In the genomic region with DNA sequence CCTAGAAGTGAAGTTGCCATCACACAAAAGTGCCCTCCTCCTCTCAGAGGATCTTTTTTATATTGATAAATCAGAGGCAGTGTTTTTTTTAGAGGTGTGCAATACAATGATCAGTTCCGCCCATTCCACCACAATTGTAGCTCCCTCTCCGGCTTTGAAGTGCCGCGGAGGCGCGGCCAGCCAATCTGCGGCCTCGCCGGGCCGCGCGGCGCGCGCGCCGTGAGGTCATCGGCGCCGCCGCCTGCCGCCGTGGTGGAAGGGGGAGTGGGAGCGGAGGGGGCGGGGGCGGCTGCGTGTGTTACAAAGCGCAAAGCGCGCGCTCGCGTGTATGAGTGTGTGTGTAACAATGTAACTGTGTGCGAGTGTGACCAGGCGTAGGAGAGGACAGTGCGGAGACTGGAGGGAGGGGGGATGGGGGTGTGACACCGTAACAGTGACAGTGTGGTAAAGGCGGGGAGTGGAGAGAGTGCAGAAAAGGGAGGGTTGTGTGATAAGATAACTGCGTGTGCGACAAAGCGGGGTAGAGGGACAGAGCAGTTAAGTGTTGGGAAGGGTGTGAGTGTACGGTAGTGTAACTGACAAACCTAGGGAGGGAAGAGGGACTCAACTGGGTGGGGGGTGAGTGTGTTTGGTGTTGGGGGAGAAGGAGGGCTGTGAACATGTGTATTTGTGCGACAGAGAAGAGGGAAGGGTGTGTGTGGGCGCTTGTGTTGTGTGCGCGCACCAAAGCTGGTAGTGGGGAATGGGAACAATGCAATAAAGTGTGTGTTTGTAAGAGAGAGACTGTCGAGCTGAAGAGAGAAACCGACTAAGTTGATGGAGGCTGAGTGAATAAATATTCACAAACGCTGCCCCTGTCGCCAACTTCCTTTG, we compare ENCODE assay signal across 1 cellular context.
TF ChIP-seq lines count a peak whose summit lies in the region.

A gene (minus strand): TSS at position 108 of the 873 bp plus-strand sequence. CDS start 88 bp downstream, at position 20.

TF ChIP-seq in HEK293, 187 proteins besides CTCF, POLR2A, EP300 and RAD21 (continued from another document and continues in another):
- TF ChIP-seq ZEB2 (tag by site-specific recombination; IDR thresholded peaks at IDR 0.05) (peak; percentile 39; the same call in 1 of the 2 replicates), GLIS2 (tag by site-specific recombination; IDR thresholded peaks at IDR 0.05) (0 out of 2 replicates have a peak, but pooled peaks have one; percentile 53), ZNF843 (tag by site-specific recombination; IDR thresholded peaks at IDR 0.05) (peak; percentile 60), ZNF366 (tag by site-specific recombination; conservative IDR thresholded peaks at IDR 0.05) (peak; percentile 92), KLF16 (tag by site-specific recombination; IDR thresholded peaks at IDR 0.05) (peak; percentile 74), OVOL3 (tag by site-specific recombination; IDR thresholded peaks at IDR 0.05) (no peak), WT1 (tag by site-specific recombination; IDR thresholded peaks at IDR 0.05) (peak; percentile 83), ZSCAN30 (tag by site-specific recombination; IDR thresholded peaks at IDR 0.05) (peak; percentile 33; the same call in 1 of the 2 replicates), PRDM1 (tag by site-specific recombination; IDR thresholded peaks at IDR 0.05) (peak; percentile 97), ZNF549 (tag by site-specific recombination; IDR thresholded peaks at IDR 0.05) (no peak), ZNF391 (tag by site-specific recombination; IDR thresholded peaks at IDR 0.05; ENCODE audit: borderline replicate concordance, low read depth) (0 out of 2 replicates have a peak, but pooled peaks have one; percentile 44), BCL11A (tag by site-specific recombination; IDR thresholded peaks at IDR 0.05; ENCODE audit: low read depth) (0 out of 2 replicates have a peak, but pooled peaks have one; percentile 34), ZBTB21 (tag by site-specific recombination; IDR thresholded peaks at IDR 0.05) (peak; percentile 48; the same call in 1 of the 2 replicates), GLIS1 (tag by site-specific recombination; IDR thresholded peaks at IDR 0.05) (peak; percentile 26; the same call in 1 of the 2 replicates), BCL11B (tag by site-specific recombination; IDR thresholded peaks at IDR 0.05; ENCODE audit: low read depth) (0 out of 2 replicates have a peak, but pooled peaks have one; percentile 18), ZBTB7A (tag by site-specific recombination; IDR thresholded peaks at IDR 0.05; ENCODE audit: low read depth) (peak; percentile 50; the same call in 1 of the 2 replicates), ZNF37A (tag by site-specific recombination; IDR thresholded peaks at IDR 0.05) (0 out of 2 replicates have a peak, but pooled peaks have one; percentile 8), SP3 (tag by site-specific recombination; IDR thresholded peaks at IDR 0.05) (peak; percentile 48; the same call in 1 of the 2 replicates), ZFHX2 (tag by site-specific recombination; conservative IDR thresholded peaks at IDR 0.05) (peak; percentile 93), ZNF548 (tag by site-specific recombination; IDR thresholded peaks at IDR 0.05) (0 out of 2 replicates have a peak, but pooled peaks have one; percentile 34), TCF7L2 (IDR thresholded peaks at IDR 0.05; ENCODE audit: borderline replicate concordance, low read depth, low read length) (peak; percentile 99), ZNF211 (tag by site-specific recombination; IDR thresholded peaks at IDR 0.05; ENCODE audit: low read depth) (no peak), ZBTB1 (tag by site-specific recombination; IDR thresholded peaks at IDR 0.05) (no peak), ZXDB (tag by site-specific recombination; IDR thresholded peaks at IDR 0.05) (peak; percentile 69), YY2 (tag by site-specific recombination; IDR thresholded peaks at IDR 0.05) (no peak), ZFP37 (tag by site-specific recombination; IDR thresholded peaks at IDR 0.05) (peak; percentile 82; the same call in 1 of the 2 replicates), ZNF324 (tag by site-specific recombination; IDR thresholded peaks at IDR 0.05) (0 out of 2 replicates have a peak, but pooled peaks have one; percentile 65), ZNF776 (tag by site-specific recombination; IDR thresholded peaks at IDR 0.05; ENCODE audit: borderline replicate concordance) (no peak)
- TF ChIP-seq, protein P1, sequence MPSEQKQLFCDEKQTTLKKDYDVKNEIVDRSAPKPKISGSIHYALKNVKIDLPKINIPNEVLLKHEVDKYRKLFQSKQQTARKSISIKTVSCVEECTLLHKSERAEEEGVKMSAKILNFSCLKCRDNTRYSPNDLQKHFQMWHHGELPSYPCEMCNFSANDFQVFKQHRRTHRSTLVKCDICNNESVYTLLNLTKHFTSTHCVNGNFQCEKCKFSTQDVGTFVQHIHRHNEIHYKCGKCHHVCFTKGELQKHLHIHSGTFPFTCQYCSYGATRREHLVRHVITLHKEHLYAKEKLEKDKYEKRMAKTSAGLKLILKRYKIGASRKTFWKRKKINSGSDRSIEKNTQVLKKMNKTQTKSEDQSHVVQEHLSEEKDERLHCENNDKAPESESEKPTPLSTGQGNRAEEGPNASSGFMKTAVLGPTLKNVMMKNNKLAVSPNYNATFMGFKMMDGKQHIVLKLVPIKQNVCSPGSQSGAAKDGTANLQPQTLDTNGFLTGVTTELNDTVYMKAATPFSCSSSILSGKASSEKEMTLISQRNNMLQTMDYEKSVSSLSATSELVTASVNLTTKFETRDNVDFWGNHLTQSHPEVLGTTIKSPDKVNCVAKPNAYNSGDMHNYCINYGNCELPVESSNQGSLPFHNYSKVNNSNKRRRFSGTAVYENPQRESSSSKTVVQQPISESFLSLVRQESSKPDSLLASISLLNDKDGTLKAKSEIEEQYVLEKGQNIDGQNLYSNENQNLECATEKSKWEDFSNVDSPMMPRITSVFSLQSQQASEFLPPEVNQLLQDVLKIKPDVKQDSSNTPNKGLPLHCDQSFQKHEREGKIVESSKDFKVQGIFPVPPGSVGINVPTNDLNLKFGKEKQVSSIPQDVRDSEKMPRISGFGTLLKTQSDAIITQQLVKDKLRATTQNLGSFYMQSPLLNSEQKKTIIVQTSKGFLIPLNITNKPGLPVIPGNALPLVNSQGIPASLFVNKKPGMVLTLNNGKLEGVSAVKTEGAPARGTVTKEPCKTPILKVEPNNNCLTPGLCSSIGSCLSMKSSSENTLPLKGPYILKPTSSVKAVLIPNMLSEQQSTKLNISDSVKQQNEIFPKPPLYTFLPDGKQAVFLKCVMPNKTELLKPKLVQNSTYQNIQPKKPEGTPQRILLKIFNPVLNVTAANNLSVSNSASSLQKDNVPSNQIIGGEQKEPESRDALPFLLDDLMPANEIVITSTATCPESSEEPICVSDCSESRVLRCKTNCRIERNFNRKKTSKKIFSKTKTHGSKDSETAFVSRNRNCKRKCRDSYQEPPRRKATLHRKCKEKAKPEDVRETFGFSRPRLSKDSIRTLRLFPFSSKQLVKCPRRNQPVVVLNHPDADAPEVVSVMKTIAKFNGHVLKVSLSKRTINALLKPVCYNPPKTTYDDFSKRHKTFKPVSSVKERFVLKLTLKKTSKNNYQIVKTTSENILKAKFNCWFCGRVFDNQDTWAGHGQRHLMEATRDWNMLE (tag by site-specific recombination; conservative IDR thresholded peaks at IDR 0.05; ENCODE audit: low read depth), result no peak
- TF ChIP-seq, protein P2, sequence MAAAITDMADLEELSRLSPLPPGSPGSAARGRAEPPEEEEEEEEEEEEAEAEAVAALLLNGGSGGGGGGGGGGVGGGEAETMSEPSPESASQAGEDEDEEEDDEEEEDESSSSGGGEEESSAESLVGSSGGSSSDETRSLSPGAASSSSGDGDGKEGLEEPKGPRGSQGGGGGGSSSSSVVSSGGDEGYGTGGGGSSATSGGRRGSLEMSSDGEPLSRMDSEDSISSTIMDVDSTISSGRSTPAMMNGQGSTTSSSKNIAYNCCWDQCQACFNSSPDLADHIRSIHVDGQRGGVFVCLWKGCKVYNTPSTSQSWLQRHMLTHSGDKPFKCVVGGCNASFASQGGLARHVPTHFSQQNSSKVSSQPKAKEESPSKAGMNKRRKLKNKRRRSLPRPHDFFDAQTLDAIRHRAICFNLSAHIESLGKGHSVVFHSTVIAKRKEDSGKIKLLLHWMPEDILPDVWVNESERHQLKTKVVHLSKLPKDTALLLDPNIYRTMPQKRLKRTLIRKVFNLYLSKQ (tag by site-specific recombination; IDR thresholded peaks at IDR 0.05; ENCODE audit: borderline replicate concordance), result no peak
- TF ChIP-seq, protein P3, sequence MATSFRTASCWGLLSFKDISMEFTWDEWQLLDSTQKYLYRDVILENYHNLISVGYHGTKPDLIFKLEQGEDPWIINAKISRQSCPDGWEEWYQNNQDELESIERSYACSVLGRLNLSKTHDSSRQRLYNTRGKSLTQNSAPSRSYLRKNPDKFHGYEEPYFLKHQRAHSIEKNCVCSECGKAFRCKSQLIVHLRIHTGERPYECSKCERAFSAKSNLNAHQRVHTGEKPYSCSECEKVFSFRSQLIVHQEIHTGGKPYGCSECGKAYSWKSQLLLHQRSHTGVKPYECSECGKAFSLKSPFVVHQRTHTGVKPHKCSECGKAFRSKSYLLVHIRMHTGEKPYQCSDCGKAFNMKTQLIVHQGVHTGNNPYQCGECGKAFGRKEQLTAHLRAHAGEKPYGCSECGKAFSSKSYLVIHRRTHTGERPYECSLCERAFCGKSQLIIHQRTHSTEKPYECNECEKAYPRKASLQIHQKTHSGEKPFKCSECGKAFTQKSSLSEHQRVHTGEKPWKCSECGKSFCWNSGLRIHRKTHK (tag by site-specific recombination; IDR thresholded peaks at IDR 0.05), result no peak
- TF ChIP-seq, protein P4, sequence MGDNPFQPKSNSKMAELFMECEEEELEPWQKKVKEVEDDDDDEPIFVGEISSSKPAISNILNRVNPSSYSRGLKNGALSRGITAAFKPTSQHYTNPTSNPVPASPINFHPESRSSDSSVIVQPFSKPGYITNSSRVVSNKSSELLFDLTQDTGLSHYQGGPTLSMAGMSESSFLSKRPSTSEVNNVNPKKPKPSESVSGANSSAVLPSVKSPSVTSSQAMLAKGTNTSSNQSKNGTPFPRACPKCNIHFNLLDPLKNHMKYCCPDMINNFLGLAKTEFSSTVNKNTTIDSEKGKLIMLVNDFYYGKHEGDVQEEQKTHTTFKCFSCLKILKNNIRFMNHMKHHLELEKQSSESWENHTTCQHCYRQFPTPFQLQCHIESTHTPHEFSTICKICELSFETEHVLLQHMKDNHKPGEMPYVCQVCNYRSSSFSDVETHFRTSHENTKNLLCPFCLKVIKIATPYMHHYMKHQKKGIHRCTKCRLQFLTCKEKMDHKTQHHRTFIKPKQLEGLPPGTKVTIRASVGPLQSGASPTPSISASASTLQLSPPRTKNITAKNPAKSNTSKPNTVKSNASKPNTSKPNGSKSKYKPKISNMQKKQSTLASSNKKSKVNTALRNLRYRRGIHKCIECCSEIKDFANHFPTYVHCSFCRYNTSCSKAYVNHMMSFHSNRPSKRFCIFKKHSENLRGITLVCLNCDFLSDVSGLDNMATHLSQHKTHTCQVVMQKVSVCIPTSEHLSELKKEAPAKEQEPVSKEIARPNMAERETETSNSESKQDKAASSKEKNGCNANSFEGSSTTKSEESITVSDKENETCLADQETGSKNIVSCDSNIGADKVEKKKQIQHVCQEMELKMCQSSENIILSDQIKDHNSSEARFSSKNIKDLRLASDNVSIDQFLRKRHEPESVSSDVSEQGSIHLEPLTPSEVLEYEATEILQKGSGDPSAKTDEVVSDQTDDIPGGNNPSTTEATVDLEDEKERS (tag by site-specific recombination; IDR thresholded peaks at IDR 0.05), result no peak
- TF ChIP-seq, protein P5, sequence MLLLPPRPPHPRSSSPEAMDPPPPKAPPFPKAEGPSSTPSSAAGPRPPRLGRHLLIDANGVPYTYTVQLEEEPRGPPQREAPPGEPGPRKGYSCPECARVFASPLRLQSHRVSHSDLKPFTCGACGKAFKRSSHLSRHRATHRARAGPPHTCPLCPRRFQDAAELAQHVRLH (tag by site-specific recombination; IDR thresholded peaks at IDR 0.05), result peak; percentile 51; the same call in 1 of the 2 replicates
- TF ChIP-seq, protein P6, sequence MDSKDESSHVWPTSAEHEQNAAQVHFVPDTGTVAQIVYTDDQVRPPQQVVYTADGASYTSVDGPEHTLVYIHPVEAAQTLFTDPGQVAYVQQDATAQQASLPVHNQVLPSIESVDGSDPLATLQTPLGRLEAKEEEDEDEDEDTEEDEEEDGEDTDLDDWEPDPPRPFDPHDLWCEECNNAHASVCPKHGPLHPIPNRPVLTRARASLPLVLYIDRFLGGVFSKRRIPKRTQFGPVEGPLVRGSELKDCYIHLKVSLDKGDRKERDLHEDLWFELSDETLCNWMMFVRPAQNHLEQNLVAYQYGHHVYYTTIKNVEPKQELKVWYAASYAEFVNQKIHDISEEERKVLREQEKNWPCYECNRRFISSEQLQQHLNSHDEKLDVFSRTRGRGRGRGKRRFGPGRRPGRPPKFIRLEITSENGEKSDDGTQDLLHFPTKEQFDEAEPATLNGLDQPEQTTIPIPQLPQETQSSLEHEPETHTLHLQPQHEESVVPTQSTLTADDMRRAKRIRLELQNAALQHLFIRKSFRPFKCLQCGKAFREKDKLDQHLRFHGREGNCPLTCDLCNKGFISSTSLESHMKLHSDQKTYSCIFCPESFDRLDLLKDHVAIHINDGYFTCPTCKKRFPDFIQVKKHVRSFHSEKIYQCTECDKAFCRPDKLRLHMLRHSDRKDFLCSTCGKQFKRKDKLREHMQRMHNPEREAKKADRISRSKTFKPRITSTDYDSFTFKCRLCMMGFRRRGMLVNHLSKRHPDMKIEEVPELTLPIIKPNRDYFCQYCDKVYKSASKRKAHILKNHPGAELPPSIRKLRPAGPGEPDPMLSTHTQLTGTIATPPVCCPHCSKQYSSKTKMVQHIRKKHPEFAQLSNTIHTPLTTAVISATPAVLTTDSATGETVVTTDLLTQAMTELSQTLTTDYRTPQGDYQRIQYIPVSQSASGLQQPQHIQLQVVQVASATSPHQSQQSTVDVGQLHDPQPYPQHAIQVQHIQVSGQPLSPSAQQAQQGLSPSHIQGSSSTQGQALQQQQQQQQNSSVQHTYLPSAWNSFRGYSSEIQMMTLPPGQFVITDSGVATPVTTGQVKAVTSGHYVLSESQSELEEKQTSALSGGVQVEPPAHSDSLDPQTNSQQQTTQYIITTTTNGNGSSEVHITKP (tag by site-specific recombination; IDR thresholded peaks at IDR 0.05), result 0 out of 2 replicates have a peak, but pooled peaks have one; percentile 24
- TF ChIP-seq, protein P7, sequence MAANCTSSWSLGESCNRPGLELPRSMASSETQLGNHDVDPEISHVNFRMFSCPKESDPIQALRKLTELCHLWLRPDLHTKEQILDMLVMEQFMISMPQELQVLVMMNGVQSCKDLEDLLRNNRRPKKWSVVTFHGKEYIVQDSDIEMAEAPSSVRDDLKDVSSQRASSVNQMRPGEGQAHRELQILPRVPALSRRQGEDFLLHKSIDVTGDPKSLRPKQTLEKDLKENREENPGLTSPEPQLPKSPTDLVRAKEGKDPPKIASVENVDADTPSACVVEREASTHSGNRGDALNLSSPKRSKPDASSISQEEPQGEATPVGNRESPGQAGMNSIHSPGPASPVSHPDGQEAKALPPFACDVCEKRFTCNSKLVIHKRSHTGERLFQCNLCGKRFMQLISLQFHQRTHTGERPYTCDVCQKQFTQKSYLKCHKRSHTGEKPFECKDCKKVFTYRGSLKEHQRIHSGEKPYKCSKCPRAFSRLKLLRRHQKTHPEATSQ (tag by site-specific recombination; IDR thresholded peaks at IDR 0.05), result 0 out of 2 replicates have a peak, but pooled peaks have one; percentile 43
- TF ChIP-seq, protein P8, sequence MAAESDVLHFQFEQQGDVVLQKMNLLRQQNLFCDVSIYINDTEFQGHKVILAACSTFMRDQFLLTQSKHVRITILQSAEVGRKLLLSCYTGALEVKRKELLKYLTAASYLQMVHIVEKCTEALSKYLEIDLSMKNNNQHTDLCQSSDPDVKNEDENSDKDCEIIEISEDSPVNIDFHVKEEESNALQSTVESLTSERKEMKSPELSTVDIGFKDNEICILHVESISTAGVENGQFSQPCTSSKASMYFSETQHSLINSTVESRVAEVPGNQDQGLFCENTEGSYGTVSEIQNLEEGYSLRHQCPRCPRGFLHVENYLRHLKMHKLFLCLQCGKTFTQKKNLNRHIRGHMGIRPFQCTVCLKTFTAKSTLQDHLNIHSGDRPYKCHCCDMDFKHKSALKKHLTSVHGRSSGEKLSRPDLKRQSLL (tag by site-specific recombination; IDR thresholded peaks at IDR 0.05), result no peak
